ENCODE assay signal across 35 cellular contexts in the genomic region with DNA sequence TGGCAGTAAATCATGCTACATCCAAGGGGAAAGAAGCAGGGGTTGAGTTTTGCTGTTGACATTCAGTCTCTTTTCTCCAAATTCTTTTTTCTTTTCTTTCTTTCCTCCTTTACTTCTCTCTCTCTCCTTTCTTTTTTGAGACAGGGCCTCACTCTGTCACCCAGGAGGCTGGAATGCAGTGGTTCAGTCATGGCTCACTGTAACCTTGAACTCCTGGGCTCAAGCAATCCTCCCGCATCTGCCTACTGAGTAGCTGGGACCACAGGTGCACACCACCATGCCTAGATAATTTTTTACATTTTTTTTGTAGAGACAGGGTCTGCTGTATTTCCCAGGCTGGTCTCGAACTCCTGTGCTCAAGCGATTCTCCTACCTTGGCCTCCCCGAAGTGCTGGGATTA.
"Had no signal": no experiment of that assay in that cellular context is flagged by ENCODE, and none has a peak within 500 bp of the region (broad histone marks: within the 10 kb centered on the region; RNA-seq: fewer than 3 reads in every experiment).

No MANE protein-coding gene starts in this region.

- H3K9me3 Mint-ChIP-seq: activated CD4-positive, alpha-beta memory T cell treated with anti-CD3 and anti-CD28 coated beads for 36 hours; activated CD4-positive, alpha-beta T cell treated with anti-CD3 and anti-CD28 coated beads, Interleukin-2, amount 10 ng/mL, durations not matched to agents 24 days and 14 days; activated naive CD4-positive, alpha-beta T cell treated with anti-CD3 and anti-CD28 coated beads for 36 hours; activated naive CD4-positive, alpha-beta T cell treated with anti-CD3 and anti-CD28 coated beads, Interleukin-2, amount 50 U/mL, for 24 hours; activated naive CD8-positive, alpha-beta T cell treated with anti-CD3 and anti-CD28 coated beads, Interleukin-2, amount 10 ng/mL, durations not matched to agents 7 days and 5 days; activated T-cell treated with anti-CD3 and anti-CD28 coated beads, Interleukin-2, amount 50 U/mL, for 24 hours; activated T-cell treated with anti-CD3 and anti-CD28 coated beads, Interleukin-2, amount 50 U/mL, for 72 hours; dendritic cell treated with granulocyte-macrophage colony-stimulating factor and Interleukin-4, amounts not matched to agents 40 ng/mL and 50 ng/mL, for 4 days; T-helper 2 cell treated with Interferon-gamma antibody and Interleukin-4, amounts not matched to agents 5 μg/mL and 100 μg/mL, for 36 hours had no signal

- H3K36me3 Mint-ChIP-seq: activated naive CD4-positive, alpha-beta T cell treated with anti-CD3 and anti-CD28 coated beads, Interleukin-2, amount 50 U/mL, for 24 hours had no signal

- ATAC-seq: activated CD4-positive, alpha-beta T cell treated with anti-CD3 and anti-CD28 coated beads for 36 hours; activated T-cell treated with anti-CD3 and anti-CD28 coated beads, Interleukin-2, amount 50 U/mL, for 72 hours; foreskin keratinocyte; gastrocnemius medialis; heart right ventricle; T-helper 17 cell had no signal

- H3K27ac ChIP-seq: ascending aorta, cardiac muscle cell, coronary artery, esophagus muscularis mucosa, foreskin keratinocyte, gastrocnemius medialis, heart right ventricle, WERI-Rb-1 had no signal

- H3K4me3 ChIP-seq: ascending aorta, breast epithelium, cardiac muscle cell, coronary artery, dorsolateral prefrontal cortex, esophagus muscularis mucosa, gastrocnemius medialis, heart right ventricle had no signal

- H3K4me1 Mint-ChIP-seq: activated CD4-positive, alpha-beta T cell treated with anti-CD3 and anti-CD28 coated beads, Interleukin-2, amount 10 ng/mL, durations not matched to agents 24 days and 14 days; endodermal cell had no signal

- H3K27ac Mint-ChIP-seq: activated CD4-positive, alpha-beta memory T cell treated with anti-CD3 and anti-CD28 coated beads for 36 hours; activated CD4-positive, alpha-beta T cell treated with anti-CD3 and anti-CD28 coated beads for 36 hours; activated CD4-positive, alpha-beta T cell treated with anti-CD3 and anti-CD28 coated beads, Interleukin-2, amount 10 ng/mL, durations not matched to agents 24 days and 14 days; activated naive CD4-positive, alpha-beta T cell treated with anti-CD3 and anti-CD28 coated beads for 36 hours; activated naive CD4-positive, alpha-beta T cell treated with anti-CD3 and anti-CD28 coated beads, Interleukin-2, amount 50 U/mL, for 24 hours; activated naive CD8-positive, alpha-beta T cell treated with anti-CD3 and anti-CD28 coated beads, Interleukin-2, amount 10 ng/mL, durations not matched to agents 7 days and 5 days; activated T-cell treated with anti-CD3 and anti-CD28 coated beads, Interleukin-2, amount 50 U/mL, for 24 hours; activated T-cell treated with anti-CD3 and anti-CD28 coated beads, Interleukin-2, amount 50 U/mL, for 72 hours; dendritic cell treated with granulocyte-macrophage colony-stimulating factor and Interleukin-4, amounts not matched to agents 40 ng/mL and 50 ng/mL, for 4 days; endodermal cell; T-helper 2 cell treated with Interferon-gamma antibody and Interleukin-4, amounts not matched to agents 5 μg/mL and 100 μg/mL, for 36 hours had no signal

- H3K27me3 ChIP-seq: ascending aorta, breast epithelium, cardiac muscle cell, dorsolateral prefrontal cortex, esophagus muscularis mucosa, foreskin keratinocyte, gastrocnemius medialis, heart right ventricle had no signal

- H3K27me3 Mint-ChIP-seq: activated CD4-positive, alpha-beta memory T cell treated with anti-CD3 and anti-CD28 coated beads for 36 hours; activated CD4-positive, alpha-beta T cell treated with anti-CD3 and anti-CD28 coated beads for 36 hours; activated CD4-positive, alpha-beta T cell treated with anti-CD3 and anti-CD28 coated beads, Interleukin-2, amount 10 ng/mL, durations not matched to agents 24 days and 14 days; activated naive CD4-positive, alpha-beta T cell treated with anti-CD3 and anti-CD28 coated beads, Interleukin-2, amount 50 U/mL, for 24 hours; activated naive CD8-positive, alpha-beta T cell treated with anti-CD3 and anti-CD28 coated beads, Interleukin-2, amount 10 ng/mL, durations not matched to agents 7 days and 5 days; activated T-cell treated with anti-CD3 and anti-CD28 coated beads, Interleukin-2, amount 50 U/mL, for 24 hours; brain; dendritic cell treated with granulocyte-macrophage colony-stimulating factor and Interleukin-4, amounts not matched to agents 40 ng/mL and 50 ng/mL, for 4 days; T-helper 17 cell had no signal

- H3K4me1 ChIP-seq: breast epithelium, foreskin keratinocyte, gastrocnemius medialis had no signal

- DNase-seq: activated CD4-positive, alpha-beta memory T cell treated with anti-CD3 and anti-CD28 coated beads for 36 hours; activated CD4-positive, alpha-beta T cell treated with anti-CD3 and anti-CD28 coated beads for 36 hours; activated CD4-positive, alpha-beta T cell treated with anti-CD3 and anti-CD28 coated beads, Interleukin-2, amount 10 ng/mL, durations not matched to agents 24 days and 14 days; activated CD4-positive, CD25-positive, alpha-beta regulatory T cell; activated CD4-positive, CD25-positive, alpha-beta regulatory T cell treated with anti-CD3 and anti-CD28 coated beads, Interleukin-2, amount 50 U/mL, for 72 hours; activated CD8-positive, alpha-beta memory T cell treated with anti-CD3 and anti-CD28 coated beads, Interleukin-2, amount 50 U/mL, for 48 hours; activated effector memory CD4-positive, alpha-beta T cell treated with Interleukin-2 at 50 U/mL for 16 hours; activated gamma-delta T cell treated with Interleukin-2 at 50 U/mL for 16 hours; activated naive CD4-positive, alpha-beta T cell treated with anti-CD3 and anti-CD28 coated beads for 36 hours; activated naive CD8-positive, alpha-beta T cell treated with anti-CD3 and anti-CD28 coated beads, Interleukin-2, amount 10 ng/mL, durations not matched to agents 7 days and 5 days; activated T-cell treated with anti-CD3 and anti-CD28 coated beads for 4 hours; activated T-cell treated with anti-CD3 and anti-CD28 coated beads, Interleukin-2, amount 50 U/mL, for 24 hours; activated T-cell treated with anti-CD3 and anti-CD28 coated beads, Interleukin-2, amount 50 U/mL, for 72 hours; central memory CD4-positive, alpha-beta T cell; cerebellar nuclear complex; effector memory CD4-positive, alpha-beta T cell; endodermal cell; erythroblast; foreskin keratinocyte; gastrocnemius medialis; heart right ventricle; T-helper 1 cell; T-helper 17 cell; T1000; WERI-Rb-1 had no signal

- H3K9me3 ChIP-seq: ascending aorta, breast epithelium, esophagus muscularis mucosa, gastrocnemius medialis, heart right ventricle had no signal

- H3K4me3 Mint-ChIP-seq: activated CD4-positive, alpha-beta memory T cell treated with anti-CD3 and anti-CD28 coated beads for 36 hours; activated CD4-positive, alpha-beta T cell treated with anti-CD3 and anti-CD28 coated beads for 36 hours; activated CD4-positive, alpha-beta T cell treated with anti-CD3 and anti-CD28 coated beads, Interleukin-2, amount 10 ng/mL, durations not matched to agents 24 days and 14 days; activated naive CD4-positive, alpha-beta T cell treated with anti-CD3 and anti-CD28 coated beads for 36 hours; activated naive CD4-positive, alpha-beta T cell treated with anti-CD3 and anti-CD28 coated beads, Interleukin-2, amount 50 U/mL, for 24 hours; activated naive CD8-positive, alpha-beta T cell treated with anti-CD3 and anti-CD28 coated beads, Interleukin-2, amount 10 ng/mL, durations not matched to agents 7 days and 5 days; activated T-cell treated with anti-CD3 and anti-CD28 coated beads, Interleukin-2, amount 50 U/mL, for 24 hours; activated T-cell treated with anti-CD3 and anti-CD28 coated beads, Interleukin-2, amount 50 U/mL, for 72 hours; brain; dendritic cell treated with granulocyte-macrophage colony-stimulating factor and Interleukin-4, amounts not matched to agents 40 ng/mL and 50 ng/mL, for 4 days; endodermal cell; T-helper 17 cell; T-helper 2 cell treated with Interferon-gamma antibody and Interleukin-4, amounts not matched to agents 5 μg/mL and 100 μg/mL, for 36 hours had no signal
